ENCODE assay signal across 1 cellular context in the genomic region with DNA sequence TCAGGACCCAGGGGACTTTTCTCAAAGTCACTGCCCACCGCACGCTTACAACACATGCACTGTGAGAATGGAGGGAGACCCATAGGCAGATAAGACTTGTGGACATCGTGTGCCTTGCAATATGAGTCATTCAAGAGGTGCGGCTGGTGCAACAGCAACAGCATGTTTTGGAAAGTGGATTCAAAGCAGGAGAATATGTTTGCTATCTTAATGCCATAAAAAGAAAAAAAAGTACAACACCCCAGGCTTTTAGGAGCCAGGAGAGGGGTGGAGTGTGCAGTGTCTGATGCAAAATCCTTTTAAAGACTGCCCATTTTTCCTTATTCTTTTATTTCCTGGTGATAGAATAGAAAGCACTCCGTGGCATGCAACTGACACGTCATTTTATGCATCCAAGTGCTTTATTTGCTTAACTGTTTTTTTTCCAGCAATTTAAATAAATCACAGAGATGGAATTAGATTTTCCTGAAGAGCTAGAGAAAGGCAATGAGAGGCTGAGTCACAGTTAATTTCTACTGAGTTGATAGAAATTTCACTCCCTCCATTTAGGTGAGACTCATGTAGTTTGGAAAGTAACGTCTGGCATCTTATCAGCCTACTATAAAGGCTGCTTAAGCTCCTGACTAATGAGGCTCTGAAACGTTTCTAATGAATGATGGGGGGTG.
TF ChIP-seq lines count a peak whose summit lies in the region.

No MANE protein-coding gene starts in this region.

TF ChIP-seq in K562, 482 proteins besides CTCF, POLR2A, EP300 and RAD21 (continued from another document):
- TF ChIP-seq MCM7 (IDR thresholded peaks at IDR 0.05) (no peak), POLR2B (IDR thresholded peaks at IDR 0.05; ENCODE audit: low read depth, partially characterized antibody) (no peak), RBM34 (IDR thresholded peaks at IDR 0.05; ENCODE audit: borderline replicate concordance, insufficient read depth, low read length) (no peak), ILF3 (IDR thresholded peaks at IDR 0.05; ENCODE audit: borderline replicate concordance) (no peak), JUN (IDR thresholded peaks at IDR 0.05; ENCODE audit: borderline replicate concordance, low read depth, low read length) (peak; percentile 70; the same call in 1 of the 2 replicates), JUN (CRISPR knock-in tag; IDR thresholded peaks at IDR 0.05; ENCODE audit: borderline replicate concordance) (no peak), SRSF3 (IDR thresholded peaks at IDR 0.05; ENCODE audit: insufficient read depth, low read length) (no peak), LCOR (CRISPR knock-in tag; IDR thresholded peaks at IDR 0.05) (no peak), ZBTB34 (CRISPR knock-in tag; IDR thresholded peaks at IDR 0.05) (no peak), L3MBTL2 (IDR thresholded peaks at IDR 0.05) (peak; percentile 69), KDM5B (IDR thresholded peaks at IDR 0.05; ENCODE audit: insufficient replicate concordance, low read depth, low read length) (no peak), ERF (CRISPR knock-in tag; IDR thresholded peaks at IDR 0.05) (no peak), ADNP (tag; IDR thresholded peaks at IDR 0.05) (no peak), BCL6 (CRISPR knock-in tag; IDR thresholded peaks at IDR 0.05) (no peak), MTA2 (IDR thresholded peaks at IDR 0.05; ENCODE audit: low read depth) (no peak), ZNF133 (CRISPR knock-in tag; IDR thresholded peaks at IDR 0.05) (no peak), ZNF717 (CRISPR knock-in tag; IDR thresholded peaks at IDR 0.05) (no peak), SAP30 (IDR thresholded peaks at IDR 0.05; ENCODE audit: borderline replicate concordance, insufficient read depth, low read depth, low read length, poor library complexity, severe bottlenecking) (no peak), TCF7L2 (IDR thresholded peaks at IDR 0.05; ENCODE audit: low read depth, low read length) (no peak), ZNF79 (CRISPR knock-in tag; IDR thresholded peaks at IDR 0.05; ENCODE audit: low read depth) (no peak), POLR3G (IDR thresholded peaks at IDR 0.05; ENCODE audit: extremely low read depth, insufficient read length, insufficient replicate concordance) (no peak), ZNF124 (CRISPR knock-in tag; IDR thresholded peaks at IDR 0.05) (no peak), ZNF23 (CRISPR knock-in tag; IDR thresholded peaks at IDR 0.05) (no peak), THRAP3 (IDR thresholded peaks at IDR 0.05; ENCODE audit: borderline replicate concordance) (no peak), JUNB (CRISPR knock-in tag; conservative IDR thresholded peaks at IDR 0.05) (no peak), EP400 (IDR thresholded peaks at IDR 0.05) (0 out of 2 replicates have a peak, but pooled peaks have one; percentile 15), ETS2 (tag; IDR thresholded peaks at IDR 0.05; ENCODE audit: borderline replicate concordance, poor library complexity, severe bottlenecking) (no peak), MAFF (IDR thresholded peaks at IDR 0.05; ENCODE audit: low read length) (no peak), ZNF431 (CRISPR knock-in tag; IDR thresholded peaks at IDR 0.05) (no peak), RUNX1 (IDR thresholded peaks at IDR 0.05; ENCODE audit: low read depth) (no peak), ZNF561 (CRISPR knock-in tag; conservative IDR thresholded peaks at IDR 0.05) (no peak), MAX (CRISPR knock-in tag; IDR thresholded peaks at IDR 0.05) (peak; percentile 33; the same call in 1 of the 2 replicates), PCBP2 (IDR thresholded peaks at IDR 0.05; ENCODE audit: low read depth, low read length, poor library complexity, severe bottlenecking) (no peak), HDAC1 (IDR thresholded peaks at IDR 0.05) (no peak), GATAD2B (IDR thresholded peaks at IDR 0.05; ENCODE audit: borderline replicate concordance) (no peak), DLX4 (CRISPR knock-in tag; IDR thresholded peaks at IDR 0.05) (no peak), ZNF583 (CRISPR knock-in tag; IDR thresholded peaks at IDR 0.05) (no peak)
- TF ChIP-seq, protein P1, sequence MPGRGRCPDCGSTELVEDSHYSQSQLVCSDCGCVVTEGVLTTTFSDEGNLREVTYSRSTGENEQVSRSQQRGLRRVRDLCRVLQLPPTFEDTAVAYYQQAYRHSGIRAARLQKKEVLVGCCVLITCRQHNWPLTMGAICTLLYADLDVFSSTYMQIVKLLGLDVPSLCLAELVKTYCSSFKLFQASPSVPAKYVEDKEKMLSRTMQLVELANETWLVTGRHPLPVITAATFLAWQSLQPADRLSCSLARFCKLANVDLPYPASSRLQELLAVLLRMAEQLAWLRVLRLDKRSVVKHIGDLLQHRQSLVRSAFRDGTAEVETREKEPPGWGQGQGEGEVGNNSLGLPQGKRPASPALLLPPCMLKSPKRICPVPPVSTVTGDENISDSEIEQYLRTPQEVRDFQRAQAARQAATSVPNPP (IDR thresholded peaks at IDR 0.05; ENCODE audit: borderline replicate concordance, insufficient read depth, insufficient read length) = no peak
- TF ChIP-seq, protein P2, sequence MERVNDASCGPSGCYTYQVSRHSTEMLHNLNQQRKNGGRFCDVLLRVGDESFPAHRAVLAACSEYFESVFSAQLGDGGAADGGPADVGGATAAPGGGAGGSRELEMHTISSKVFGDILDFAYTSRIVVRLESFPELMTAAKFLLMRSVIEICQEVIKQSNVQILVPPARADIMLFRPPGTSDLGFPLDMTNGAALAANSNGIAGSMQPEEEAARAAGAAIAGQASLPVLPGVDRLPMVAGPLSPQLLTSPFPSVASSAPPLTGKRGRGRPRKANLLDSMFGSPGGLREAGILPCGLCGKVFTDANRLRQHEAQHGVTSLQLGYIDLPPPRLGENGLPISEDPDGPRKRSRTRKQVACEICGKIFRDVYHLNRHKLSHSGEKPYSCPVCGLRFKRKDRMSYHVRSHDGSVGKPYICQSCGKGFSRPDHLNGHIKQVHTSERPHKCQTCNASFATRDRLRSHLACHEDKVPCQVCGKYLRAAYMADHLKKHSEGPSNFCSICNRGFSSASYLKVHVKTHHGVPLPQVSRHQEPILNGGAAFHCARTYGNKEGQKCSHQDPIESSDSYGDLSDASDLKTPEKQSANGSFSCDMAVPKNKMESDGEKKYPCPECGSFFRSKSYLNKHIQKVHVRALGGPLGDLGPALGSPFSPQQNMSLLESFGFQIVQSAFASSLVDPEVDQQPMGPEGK (CRISPR knock-in tag; IDR thresholded peaks at IDR 0.05; ENCODE audit: borderline replicate concordance) = no peak
- TF ChIP-seq, protein P3, sequence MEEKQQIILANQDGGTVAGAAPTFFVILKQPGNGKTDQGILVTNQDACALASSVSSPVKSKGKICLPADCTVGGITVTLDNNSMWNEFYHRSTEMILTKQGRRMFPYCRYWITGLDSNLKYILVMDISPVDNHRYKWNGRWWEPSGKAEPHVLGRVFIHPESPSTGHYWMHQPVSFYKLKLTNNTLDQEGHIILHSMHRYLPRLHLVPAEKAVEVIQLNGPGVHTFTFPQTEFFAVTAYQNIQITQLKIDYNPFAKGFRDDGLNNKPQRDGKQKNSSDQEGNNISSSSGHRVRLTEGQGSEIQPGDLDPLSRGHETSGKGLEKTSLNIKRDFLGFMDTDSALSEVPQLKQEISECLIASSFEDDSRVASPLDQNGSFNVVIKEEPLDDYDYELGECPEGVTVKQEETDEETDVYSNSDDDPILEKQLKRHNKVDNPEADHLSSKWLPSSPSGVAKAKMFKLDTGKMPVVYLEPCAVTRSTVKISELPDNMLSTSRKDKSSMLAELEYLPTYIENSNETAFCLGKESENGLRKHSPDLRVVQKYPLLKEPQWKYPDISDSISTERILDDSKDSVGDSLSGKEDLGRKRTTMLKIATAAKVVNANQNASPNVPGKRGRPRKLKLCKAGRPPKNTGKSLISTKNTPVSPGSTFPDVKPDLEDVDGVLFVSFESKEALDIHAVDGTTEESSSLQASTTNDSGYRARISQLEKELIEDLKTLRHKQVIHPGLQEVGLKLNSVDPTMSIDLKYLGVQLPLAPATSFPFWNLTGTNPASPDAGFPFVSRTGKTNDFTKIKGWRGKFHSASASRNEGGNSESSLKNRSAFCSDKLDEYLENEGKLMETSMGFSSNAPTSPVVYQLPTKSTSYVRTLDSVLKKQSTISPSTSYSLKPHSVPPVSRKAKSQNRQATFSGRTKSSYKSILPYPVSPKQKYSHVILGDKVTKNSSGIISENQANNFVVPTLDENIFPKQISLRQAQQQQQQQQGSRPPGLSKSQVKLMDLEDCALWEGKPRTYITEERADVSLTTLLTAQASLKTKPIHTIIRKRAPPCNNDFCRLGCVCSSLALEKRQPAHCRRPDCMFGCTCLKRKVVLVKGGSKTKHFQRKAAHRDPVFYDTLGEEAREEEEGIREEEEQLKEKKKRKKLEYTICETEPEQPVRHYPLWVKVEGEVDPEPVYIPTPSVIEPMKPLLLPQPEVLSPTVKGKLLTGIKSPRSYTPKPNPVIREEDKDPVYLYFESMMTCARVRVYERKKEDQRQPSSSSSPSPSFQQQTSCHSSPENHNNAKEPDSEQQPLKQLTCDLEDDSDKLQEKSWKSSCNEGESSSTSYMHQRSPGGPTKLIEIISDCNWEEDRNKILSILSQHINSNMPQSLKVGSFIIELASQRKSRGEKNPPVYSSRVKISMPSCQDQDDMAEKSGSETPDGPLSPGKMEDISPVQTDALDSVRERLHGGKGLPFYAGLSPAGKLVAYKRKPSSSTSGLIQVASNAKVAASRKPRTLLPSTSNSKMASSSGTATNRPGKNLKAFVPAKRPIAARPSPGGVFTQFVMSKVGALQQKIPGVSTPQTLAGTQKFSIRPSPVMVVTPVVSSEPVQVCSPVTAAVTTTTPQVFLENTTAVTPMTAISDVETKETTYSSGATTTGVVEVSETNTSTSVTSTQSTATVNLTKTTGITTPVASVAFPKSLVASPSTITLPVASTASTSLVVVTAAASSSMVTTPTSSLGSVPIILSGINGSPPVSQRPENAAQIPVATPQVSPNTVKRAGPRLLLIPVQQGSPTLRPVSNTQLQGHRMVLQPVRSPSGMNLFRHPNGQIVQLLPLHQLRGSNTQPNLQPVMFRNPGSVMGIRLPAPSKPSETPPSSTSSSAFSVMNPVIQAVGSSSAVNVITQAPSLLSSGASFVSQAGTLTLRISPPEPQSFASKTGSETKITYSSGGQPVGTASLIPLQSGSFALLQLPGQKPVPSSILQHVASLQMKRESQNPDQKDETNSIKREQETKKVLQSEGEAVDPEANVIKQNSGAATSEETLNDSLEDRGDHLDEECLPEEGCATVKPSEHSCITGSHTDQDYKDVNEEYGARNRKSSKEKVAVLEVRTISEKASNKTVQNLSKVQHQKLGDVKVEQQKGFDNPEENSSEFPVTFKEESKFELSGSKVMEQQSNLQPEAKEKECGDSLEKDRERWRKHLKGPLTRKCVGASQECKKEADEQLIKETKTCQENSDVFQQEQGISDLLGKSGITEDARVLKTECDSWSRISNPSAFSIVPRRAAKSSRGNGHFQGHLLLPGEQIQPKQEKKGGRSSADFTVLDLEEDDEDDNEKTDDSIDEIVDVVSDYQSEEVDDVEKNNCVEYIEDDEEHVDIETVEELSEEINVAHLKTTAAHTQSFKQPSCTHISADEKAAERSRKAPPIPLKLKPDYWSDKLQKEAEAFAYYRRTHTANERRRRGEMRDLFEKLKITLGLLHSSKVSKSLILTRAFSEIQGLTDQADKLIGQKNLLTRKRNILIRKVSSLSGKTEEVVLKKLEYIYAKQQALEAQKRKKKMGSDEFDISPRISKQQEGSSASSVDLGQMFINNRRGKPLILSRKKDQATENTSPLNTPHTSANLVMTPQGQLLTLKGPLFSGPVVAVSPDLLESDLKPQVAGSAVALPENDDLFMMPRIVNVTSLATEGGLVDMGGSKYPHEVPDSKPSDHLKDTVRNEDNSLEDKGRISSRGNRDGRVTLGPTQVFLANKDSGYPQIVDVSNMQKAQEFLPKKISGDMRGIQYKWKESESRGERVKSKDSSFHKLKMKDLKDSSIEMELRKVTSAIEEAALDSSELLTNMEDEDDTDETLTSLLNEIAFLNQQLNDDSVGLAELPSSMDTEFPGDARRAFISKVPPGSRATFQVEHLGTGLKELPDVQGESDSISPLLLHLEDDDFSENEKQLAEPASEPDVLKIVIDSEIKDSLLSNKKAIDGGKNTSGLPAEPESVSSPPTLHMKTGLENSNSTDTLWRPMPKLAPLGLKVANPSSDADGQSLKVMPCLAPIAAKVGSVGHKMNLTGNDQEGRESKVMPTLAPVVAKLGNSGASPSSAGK (IDR thresholded peaks at IDR 0.05) = peak; percentile 89
- TF ChIP-seq, protein P4, sequence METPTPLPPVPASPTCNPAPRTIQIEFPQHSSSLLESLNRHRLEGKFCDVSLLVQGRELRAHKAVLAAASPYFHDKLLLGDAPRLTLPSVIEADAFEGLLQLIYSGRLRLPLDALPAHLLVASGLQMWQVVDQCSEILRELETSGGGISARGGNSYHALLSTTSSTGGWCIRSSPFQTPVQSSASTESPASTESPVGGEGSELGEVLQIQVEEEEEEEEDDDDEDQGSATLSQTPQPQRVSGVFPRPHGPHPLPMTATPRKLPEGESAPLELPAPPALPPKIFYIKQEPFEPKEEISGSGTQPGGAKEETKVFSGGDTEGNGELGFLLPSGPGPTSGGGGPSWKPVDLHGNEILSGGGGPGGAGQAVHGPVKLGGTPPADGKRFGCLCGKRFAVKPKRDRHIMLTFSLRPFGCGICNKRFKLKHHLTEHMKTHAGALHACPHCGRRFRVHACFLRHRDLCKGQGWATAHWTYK (CRISPR knock-in tag; IDR thresholded peaks at IDR 0.05) = no peak
